Comparison of ENCODE assay signal across 19 cellular contexts in the genomic region with DNA sequence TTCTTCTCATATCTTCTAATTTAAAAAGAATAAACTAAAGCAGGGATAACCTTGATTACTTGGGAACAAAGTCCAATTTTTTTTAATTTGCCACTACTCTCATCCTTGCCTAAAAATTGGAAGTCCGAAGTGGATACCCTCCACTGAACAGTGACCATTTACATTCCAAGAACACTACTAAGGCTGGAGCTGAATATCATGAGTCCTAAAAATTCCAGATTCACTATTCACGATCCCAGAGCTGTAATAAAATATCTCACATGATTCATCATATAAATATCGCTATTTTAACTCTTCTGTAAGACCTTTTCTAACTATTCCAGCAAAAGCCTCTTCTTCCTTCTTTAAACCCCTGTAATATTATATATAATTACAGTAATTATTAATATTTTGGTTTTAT. TPM values are rescaled to one million over a fixed set of nuclear protein-coding genes. Genes with fewer than 3 reads are reported as not detected.
DNase-seq lines count a peak whose midpoint lies in the region; ATAC-seq and TF ChIP-seq lines count a peak whose summit lies in the region.
"Had no signal": no experiment of that assay in that cellular context is flagged by ENCODE, and none has a peak within 500 bp of the region (broad histone marks: within the 10 kb centered on the region; RNA-seq: fewer than 3 reads in every experiment).

No MANE protein-coding gene starts in this region.

- CTCF ChIA-PET in AG04450 (lab: Charles Lee) = interaction anchor here (0.5 to 1.6 kb wide), 3 partner anchors 8 to 41 kb away, joined by 3 to 7 read pairs (median 5); no protein-coding TSS in a partner anchor
- CTCF ChIA-PET in activated CD4-positive, alpha-beta memory T cell treated with anti-CD3 and anti-CD28 coated beads, Interleukin-2, amount 10 ng/mL, durations not matched to agents 7 days and 5 days (lab: Charles Lee) = no interaction called here

- no peaks in the 10 kb centered on the region for H3K27me3 Mint-ChIP-seq in activated CD4-positive, alpha-beta memory T cell treated with anti-CD3 and anti-CD28 coated beads, Interleukin-2, amount 10 ng/mL, durations not matched to agents 7 days and 5 days

- H3K9me3 ChIP-seq in AG04450 (ENCODE audit: control insufficient read depth, insufficient read depth, low read length) = peaks cover 6% of the 10 kb centered on the region
- H3K9me3 ChIP-seq: neutrophil, upper lobe of right lung had no signal

- no peaks in the 10 kb centered on the region for H3K4me1 Mint-ChIP-seq in activated CD4-positive, alpha-beta memory T cell treated with anti-CD3 and anti-CD28 coated beads, Interleukin-2, amount 10 ng/mL, durations not matched to agents 7 days and 5 days
- H3K4me1 Mint-ChIP-seq: memory B cell had no signal

- ATAC-seq in HG02885 (IDR thresholded peaks at IDR 0.05; ENCODE audit: poor library complexity, unreplicated experiment) (no peak), GM19023 (IDR thresholded peaks at IDR 0.05; ENCODE audit: unreplicated experiment) (no peak)
- ATAC-seq: effector memory CD8-positive, alpha-beta T cell; upper lobe of right lung had no signal

- no peaks in the 10 kb centered on the region for H3K9me3 Mint-ChIP-seq in activated CD4-positive, alpha-beta memory T cell treated with anti-CD3 and anti-CD28 coated beads, Interleukin-2, amount 10 ng/mL, durations not matched to agents 7 days and 5 days

- TF ChIP-seq CTCF in AG04450 (IDR thresholded peaks at IDR 0.05; ENCODE audit: low read depth, low read length) (no peak), astrocyte of the cerebellum (IDR thresholded peaks at IDR 0.05; ENCODE audit: low read depth, low read length, missing control alignments) (no peak)

- POLR2A ChIA-PET in AG04450 (lab: Yijun Ruan, JAX) = interaction anchor here (1.4 kb wide), 1 partner anchor 41 kb away, joined by 5 read pairs; no protein-coding TSS in a partner anchor
- POLR2A ChIA-PET in activated CD4-positive, alpha-beta memory T cell treated with anti-CD3 and anti-CD28 coated beads, Interleukin-2, amount 10 ng/mL, durations not matched to agents 7 days and 5 days (lab: Charles Lee) = no interaction called here

- H3K27me3 ChIP-seq in AG04450 (ENCODE audit: control insufficient read depth, insufficient read depth, low read length) = no peaks in the 10 kb centered on the region
- H3K27me3 ChIP-seq: neutrophil, upper lobe of right lung had no signal

- H3K4me3 Mint-ChIP-seq in activated CD4-positive, alpha-beta memory T cell treated with anti-CD3 and anti-CD28 coated beads, Interleukin-2, amount 10 ng/mL, durations not matched to agents 7 days and 5 days = no peak overlapping the region
- H3K4me3 Mint-ChIP-seq: activated naive CD4-positive, alpha-beta T cell treated with anti-CD3 and anti-CD28 coated beads for 36 hours; effector memory CD8-positive, alpha-beta T cell; memory B cell had no signal

- peak; percentile 45 for DNase-seq in AG04450 (ENCODE audit: low read depth, low spot score)
- peak; percentile 77 for DNase-seq in HS-27A (ENCODE audit: low read depth)
- DNase-seq in astrocyte of the cerebellum (ENCODE audit: low read depth) = peak; percentile 3
- peak; percentile 33 for DNase-seq in iris pigment epithelial cell (ENCODE audit: low read depth)
- DNase-seq in putamen (ENCODE audit: low spot score) = no peak
- no peak for DNase-seq in activated CD4-positive, alpha-beta memory T cell treated with anti-CD3 and anti-CD28 coated beads, Interleukin-2, amount 10 ng/mL, durations not matched to agents 7 days and 5 days
- DNase-seq: activated CD8-positive, alpha-beta memory T cell treated with anti-CD3 and anti-CD28 coated beads, Interleukin-2, amount 50 U/mL, for 48 hours; activated naive CD4-positive, alpha-beta T cell treated with anti-CD3 and anti-CD28 coated beads for 36 hours; effector memory CD8-positive, alpha-beta T cell; GF-D8; KG1; NCI-H1105 treated with DMSO at 0.1 percent for 48 hours; NCI-H2171; upper lobe of right lung had no signal

- H3K27ac Mint-ChIP-seq in activated CD4-positive, alpha-beta memory T cell treated with anti-CD3 and anti-CD28 coated beads, Interleukin-2, amount 10 ng/mL, durations not matched to agents 7 days and 5 days = no peak overlapping the region
- H3K27ac Mint-ChIP-seq: activated naive CD4-positive, alpha-beta T cell treated with anti-CD3 and anti-CD28 coated beads for 36 hours; effector memory CD8-positive, alpha-beta T cell; memory B cell had no signal

- no peak overlapping the region for H3K4me3 ChIP-seq in AG04450 (ENCODE audit: low read depth, low read length)
- no peak overlapping the region for H3K4me3 ChIP-seq in astrocyte of the cerebellum (ENCODE audit: low read depth, low read length)
- H3K4me3 ChIP-seq: skin epidermis, upper lobe of right lung had no signal

- H3K27ac ChIP-seq in AG04450 (ENCODE audit: low read depth, low read length) = no peak overlapping the region
- H3K27ac ChIP-seq: neutrophil, skin epidermis, upper lobe of right lung had no signal

- in situ Hi-C loops in astrocyte of the cerebellum (cut with HindIII; ENCODE audit: low sequenced_read_pairs) = no loop called here

- H3K36me3 Mint-ChIP-seq in activated CD4-positive, alpha-beta memory T cell treated with anti-CD3 and anti-CD28 coated beads, Interleukin-2, amount 10 ng/mL, durations not matched to agents 7 days and 5 days (ENCODE audit: low read depth) = no peaks in the 10 kb centered on the region
- H3K36me3 Mint-ChIP-seq: memory B cell had no signal

RNA-seq across cellular contexts. Expression of a gene that starts 57.4 kb away (rescaled TPM):
- 31.3 and 31.9 TPM in 2 replicates for polyA plus RNA-seq in AG04450 (2011; rRNA removed)
- polyA minus RNA-seq in AG04450 (2011; rRNA and poly(A)+ RNA removed) = 21.1 and 30.0 TPM in 2 replicates
- total RNA-seq in activated CD4-positive, alpha-beta memory T cell treated with anti-CD3 and anti-CD28 coated beads, Interleukin-2, amount 10 ng/mL, durations not matched to agents 7 days and 5 days = 10 to 100 TPM; 14.6 to 15.5 TPM

RNA-seq across cellular contexts. Expression of a gene that starts 57.8 kb away (rescaled TPM):
- 344 and 390 TPM in 2 replicates for polyA plus RNA-seq in AG04450 (2011; rRNA removed)
- 489 and 507 TPM in 2 replicates for polyA minus RNA-seq in AG04450 (2011; rRNA and poly(A)+ RNA removed)
- 100 to 1,000 TPM; 220 to 223 TPM for total RNA-seq in activated CD4-positive, alpha-beta memory T cell treated with anti-CD3 and anti-CD28 coated beads, Interleukin-2, amount 10 ng/mL, durations not matched to agents 7 days and 5 days

Comparison
In these comparisons a context has a peak if more than half of its experiments do, and no peak if none do; other contexts are left out.
1. DNase-seq: peak in AG04450 (single experiment), HS-27A (single experiment), astrocyte of the cerebellum (single experiment) and iris pigment epithelial cell (single experiment); none in putamen (single experiment) and activated CD4-positive, alpha-beta memory T cell treated with anti-CD3 and anti-CD28 coated beads, Interleukin-2, amount 10 ng/mL, durations not matched to agents 7 days and 5 days (single experiment).